In genomic region chr7:134767567-134768168, GRCh38 we compare ENCODE assay signal across 2 cellular contexts.
TF ChIP-seq lines count a peak whose summit lies in the region.

No MANE protein-coding gene starts in this region.

TF ChIP-seq in SK-N-SH treated with all-trans-retinoic acid at 6 μM for 48 hours, 23 proteins besides CTCF, POLR2A, EP300 and RAD21 (continued from another document):
- TF ChIP-seq TSHZ2 (CRISPR knock-in tag; IDR thresholded peaks at IDR 0.05) (no peak), ESRRG (CRISPR knock-in tag; IDR thresholded peaks at IDR 0.05) (no peak), RARB (CRISPR knock-in tag; IDR thresholded peaks at IDR 0.05) (no peak), ZNF8 (CRISPR knock-in tag; IDR thresholded peaks at IDR 0.05) (no peak), CREB5 (CRISPR knock-in tag; IDR thresholded peaks at IDR 0.05; ENCODE audit: low read depth) (no peak), ZC3H10 (CRISPR knock-in tag; IDR thresholded peaks at IDR 0.05) (no peak), PPARA (CRISPR knock-in tag; IDR thresholded peaks at IDR 0.05; ENCODE audit: borderline replicate concordance) (no peak), ZFP30 (CRISPR knock-in tag; IDR thresholded peaks at IDR 0.05) (no peak), ZNF565 (CRISPR knock-in tag; conservative IDR thresholded peaks at IDR 0.05; ENCODE audit: low read depth) (no peak), ARNTL (CRISPR knock-in tag; IDR thresholded peaks at IDR 0.05; ENCODE audit: borderline replicate concordance, low read depth) (no peak), ZFP3 (CRISPR knock-in tag; IDR thresholded peaks at IDR 0.05) (no peak), CSRNP3 (CRISPR knock-in tag; IDR thresholded peaks at IDR 0.05) (no peak), ZNF70 (CRISPR knock-in tag; IDR thresholded peaks at IDR 0.05) (no peak)

TF ChIP-seq in SK-N-SH, 30 proteins besides CTCF, POLR2A, EP300 and RAD21 (continued from another document):
- TF ChIP-seq SMC3 (IDR thresholded peaks at IDR 0.05; ENCODE audit: low read depth, low read length) (no peak), NFIC (IDR thresholded peaks at IDR 0.05; ENCODE audit: borderline replicate concordance) (no peak), SIN3A (IDR thresholded peaks at IDR 0.05; ENCODE audit: borderline replicate concordance, low read depth, low read length) (no peak), YY1 (IDR thresholded peaks at IDR 0.05; ENCODE audit: low read depth) (no peak), USF1 (IDR thresholded peaks at IDR 0.05; ENCODE audit: borderline replicate concordance, low read depth) (no peak), REST (IDR thresholded peaks at IDR 0.05; ENCODE audit: low read depth, low read length) (no peak), CHD2 (IDR thresholded peaks at IDR 0.05; ENCODE audit: low read length, partially characterized antibody) (no peak), MXI1 (IDR thresholded peaks at IDR 0.05; ENCODE audit: low read depth, low read length) (no peak), RCOR1 (IDR thresholded peaks at IDR 0.05; ENCODE audit: low read length) (no peak), FOSL2 (IDR thresholded peaks at IDR 0.05; ENCODE audit: borderline replicate concordance, low read depth) (no peak), TAF1 (IDR thresholded peaks at IDR 0.05; ENCODE audit: borderline replicate concordance, low read depth, low read length) (no peak)
